Comparison of ENCODE assay signal across 12 cellular contexts in genomic region chr1:221991221-221991620, GRCh38.
A peak's percentile ranks its signal among the peaks of the same experiment; 100 is the strongest.
DNase-seq lines count a peak whose midpoint lies in the region; ATAC-seq and TF ChIP-seq lines count a peak whose summit lies in the region.
"Had no signal": no experiment of that assay in that cellular context is flagged by ENCODE, and none has a peak within 500 bp of the region (broad histone marks: within the 10 kb centered on the region; RNA-seq: fewer than 3 reads in every experiment).

No MANE protein-coding gene starts in this region.

- ATAC-seq in GM18519 (IDR thresholded peaks at IDR 0.05; ENCODE audit: low FRiP score, unreplicated experiment) = no peak
- ATAC-seq: gastrocnemius medialis, right cardiac atrium, Right ventricle myocardium inferior had no signal

- no peaks in the 10 kb centered on the region for H3K27me3 ChIP-seq in GM23248 (replicated peaks; ENCODE audit: insufficient read depth)
- no peaks in the 10 kb centered on the region for H3K27me3 ChIP-seq in SK-N-SH (ENCODE audit: insufficient read depth)
- H3K27me3 ChIP-seq: colonic mucosa, gastrocnemius medialis had no signal

- no peak for TF ChIP-seq EP300 in SK-N-SH (IDR thresholded peaks at IDR 0.05; ENCODE audit: borderline replicate concordance in 1 of 2, low read depth in 1 of 2, low read length in 1 of 2)

- H3K9me3 ChIP-seq in GM23248 (ENCODE audit: low read depth) = no peaks in the 10 kb centered on the region
- H3K9me3 ChIP-seq in SK-N-SH = no peaks in the 10 kb centered on the region
- H3K9me3 ChIP-seq: Caco-2, colonic mucosa, gastrocnemius medialis had no signal

- H3K9me2 ChIP-seq in GM23248 (ENCODE audit: insufficient read depth) = no peaks in the 10 kb centered on the region
- no peaks in the 10 kb centered on the region for H3K9me2 ChIP-seq in SK-N-SH

- H2AFZ ChIP-seq in GM23248 (peak overlapping the region; percentile 41), SK-N-SH (ENCODE audit: low read depth) (0 out of 2 replicates have a peak overlapping the region, but pooled peaks have one; percentile 5)

- no peak for TF ChIP-seq CTCF in SK-N-SH (IDR thresholded peaks at IDR 0.05)
- no peak for TF ChIP-seq CTCF in fibroblast of mammary gland (conservative IDR thresholded peaks at IDR 0.05; ENCODE audit: control insufficient read depth, insufficient read depth, low read depth, low read length)

- no peak for TF ChIP-seq RAD21 in SK-N-SH (IDR thresholded peaks at IDR 0.05; ENCODE audit: low read length)

- H3K4me3 ChIP-seq in GM23248 = no peak overlapping the region
- H3K4me3 ChIP-seq in SK-N-SH (ENCODE audit: low read depth in 2 of 2, low read length in 1 of 2) = no peak overlapping the region
- no peak overlapping the region for H3K4me3 ChIP-seq in fibroblast of mammary gland (ENCODE audit: control insufficient read depth, low read depth, low read length)
- H3K4me3 ChIP-seq: colonic mucosa, gastrocnemius medialis had no signal

- peak overlapping the region; percentile 1 for H3K4me2 ChIP-seq in GM23248 (ENCODE audit: unreplicated experiment)
- H3K4me2 ChIP-seq in SK-N-SH = no peak overlapping the region

- WGBS in GM23248 (ENCODE audit: low coverage in 1 of 2, low lambda C conversion rate in 2 of 2, missing lambda C conversion rate in 2 of 2), 2 experiments = 8 to 27% methylated on average over 1 of the region's 1 CpG
- 71% methylated on average over 1 of the region's 1 CpG for WGBS in SK-N-SH (ENCODE audit: low lambda C conversion rate)

- no peaks in the 10 kb centered on the region for H3K79me2 ChIP-seq in GM23248 (ENCODE audit: insufficient read depth)
- no peaks in the 10 kb centered on the region for H3K79me2 ChIP-seq in SK-N-SH (ENCODE audit: insufficient read depth)

- no peak overlapping the region for H3K9ac ChIP-seq in GM23248
- no peak overlapping the region for H3K9ac ChIP-seq in SK-N-SH

- H3K36me3 ChIP-seq in GM23248 (ENCODE audit: low read depth) (no peaks in the 10 kb centered on the region), SK-N-SH (replicated peaks in 1 of 2; ENCODE audit: control insufficient read depth in 1 of 2, insufficient read depth in 2 of 2, low read length in 1 of 2) (no peaks in the 10 kb centered on the region)
- H3K36me3 ChIP-seq: colonic mucosa, gastrocnemius medialis had no signal

- H4K20me1 ChIP-seq in GM23248 (ENCODE audit: insufficient read depth) = no peaks in the 10 kb centered on the region
- no peaks in the 10 kb centered on the region for H4K20me1 ChIP-seq in SK-N-SH (ENCODE audit: insufficient read depth)

- in situ Hi-C loops in GM23248 (cut with MboI) = no loop called here

- H3K4me1 ChIP-seq in GM23248 (ENCODE audit: insufficient read depth) (peaks cover 59% of the 10 kb centered on the region), SK-N-SH (ENCODE audit: control insufficient read depth in 1 of 2, insufficient read depth in 2 of 2, low read depth in 1 of 2, low read length in 1 of 2) (no peaks in the 10 kb centered on the region; a peak in 2 of 4 replicates)
- H3K4me1 ChIP-seq: Caco-2, colonic mucosa, gastrocnemius medialis had no signal

- H3F3A ChIP-seq in GM23248 (ENCODE audit: insufficient read depth) = peaks cover 30% of the 10 kb centered on the region
- peaks cover 4% of the 10 kb centered on the region for H3F3A ChIP-seq in SK-N-SH (replicated peaks; ENCODE audit: insufficient read depth)

- H3K27ac ChIP-seq in GM23248 = peak overlapping the region; percentile 27; the same call in 1 of the 2 replicates
- no peak overlapping the region for H3K27ac ChIP-seq in SK-N-SH (ENCODE audit: low read depth in 2 of 2, low read length in 1 of 2)
- no peak overlapping the region for H3K27ac ChIP-seq in substantia nigra (ENCODE audit: low read depth, low read length, poor library complexity, severe bottlenecking)
- H3K27ac ChIP-seq: colonic mucosa, gastrocnemius medialis had no signal

- POLR2A ChIA-PET in SK-N-SH (lab: Yijun Ruan, JAX) = no interaction called here

- peak; percentile 58 for DNase-seq in GM23248
- no peak for DNase-seq in SK-N-SH
- peak; percentile 44 for DNase-seq in fibroblast of mammary gland (ENCODE audit: low read depth)
- peak; percentile 40 for DNase-seq in stromal cell of bone marrow (ENCODE audit: low read depth)
- DNase-seq in cerebellar cortex (ENCODE audit: low spot score) = no peak
- no peak for DNase-seq in substantia nigra (lab: John Stamatoyannopoulos, UW)
- DNase-seq: Caco-2, colonic mucosa, gastrocnemius medialis, right cardiac atrium had no signal

- CTCF ChIA-PET in SK-N-SH (lab: Yijun Ruan, JAX) = interaction anchor here (1.1 to 1.4 kb wide), 2 partner anchors 12 to 70 kb away, joined by 3 read pairs; no protein-coding TSS in a partner anchor

TF ChIP-seq in SK-N-SH, 30 proteins besides CTCF, POLR2A, EP300 and RAD21:
- TF ChIP-seq RXRA (IDR thresholded peaks at IDR 0.05; ENCODE audit: borderline replicate concordance, low read depth) = no peak
- no peak for TF ChIP-seq YY1 (IDR thresholded peaks at IDR 0.05; ENCODE audit: low read depth)
- no peak for TF ChIP-seq ZBTB33 (IDR thresholded peaks at IDR 0.05; ENCODE audit: borderline replicate concordance, low read depth)
- no peak for TF ChIP-seq USF2 (IDR thresholded peaks at IDR 0.05; ENCODE audit: borderline replicate concordance, low read depth, low read length)
- TF ChIP-seq ELF1 (IDR thresholded peaks at IDR 0.05) = no peak
- no peak for TF ChIP-seq USF1 (IDR thresholded peaks at IDR 0.05; ENCODE audit: borderline replicate concordance, low read depth)
- no peak for TF ChIP-seq REST (IDR thresholded peaks at IDR 0.05; ENCODE audit: low read depth, low read length)

Comparison
In these comparisons a context has a peak if more than half of its experiments do, and no peak if none do; other contexts are left out.
1. DNase-seq: peak in GM23248 (single experiment), fibroblast of mammary gland (single experiment) and stromal cell of bone marrow (single experiment); none in SK-N-SH (single experiment), cerebellar cortex (single experiment) and substantia nigra (0 of 49).